ENCODE assay signal across 1 cellular context in the genomic region with DNA sequence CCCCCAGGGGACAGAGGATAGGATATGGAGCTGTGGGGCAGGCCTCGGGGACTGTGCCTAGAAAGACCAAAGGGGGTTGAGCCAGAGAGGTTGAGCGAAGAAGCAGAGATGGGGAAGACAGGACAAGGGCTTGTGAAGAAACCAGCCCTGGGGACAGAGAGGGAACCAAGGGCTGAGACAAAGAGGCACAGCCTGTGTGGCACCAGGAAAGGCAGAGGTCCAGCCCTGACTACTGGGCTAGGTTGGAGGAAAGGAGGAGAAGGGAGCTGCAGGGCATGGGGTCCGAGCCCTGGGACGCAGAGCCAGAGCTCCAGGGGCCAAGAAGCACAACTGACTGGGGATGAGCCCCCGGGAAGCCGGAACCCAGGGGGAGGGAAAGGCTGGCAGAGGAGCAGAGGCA.
TF ChIP-seq lines count a peak whose summit lies in the region.

No MANE protein-coding gene starts in this region.

TF ChIP-seq in H1, 55 proteins besides CTCF, POLR2A, EP300 and RAD21:
- TF ChIP-seq SP1 (IDR thresholded peaks at IDR 0.05; ENCODE audit: low read depth, low read length) (no peak), JUND (IDR thresholded peaks at IDR 0.05; ENCODE audit: low read length) (no peak), CTBP2 (IDR thresholded peaks at IDR 0.05; ENCODE audit: borderline replicate concordance, insufficient read depth, insufficient read length, low read length) (no peak), TCF12 (IDR thresholded peaks at IDR 0.05; ENCODE audit: low read depth, low read length) (no peak), CHD1 (IDR thresholded peaks at IDR 0.05; ENCODE audit: low read depth, low read length) (no peak), USF2 (IDR thresholded peaks at IDR 0.05; ENCODE audit: low read length) (no peak), KDM4A (IDR thresholded peaks at IDR 0.05; ENCODE audit: low read depth, low read length, severe bottlenecking) (no peak), POU5F1 (IDR thresholded peaks at IDR 0.05; ENCODE audit: low read depth, low read length) (no peak), TBP (IDR thresholded peaks at IDR 0.05; ENCODE audit: low read depth, low read length) (no peak)
